24 cellular contexts compared by ENCODE assay signal in genomic region chr2:20218331-20219320, GRCh38. TPM values are rescaled to one million over a fixed set of nuclear protein-coding genes. Genes with fewer than 3 reads are reported as not detected.
DNase-seq lines count a peak whose midpoint lies in the region; ATAC-seq and TF ChIP-seq lines count a peak whose summit lies in the region.
"Had no signal": no experiment of that assay in that cellular context is flagged by ENCODE, and none has a peak within 500 bp of the region (broad histone marks: within the 10 kb centered on the region; RNA-seq: fewer than 3 reads in every experiment).

No MANE protein-coding gene starts in this region.

- WGBS in upper lobe of left lung, 2 donors = 76 to 88% methylated on average over 9 to 19 of the region's 20 CpGs

- CTCF ChIA-PET in PC-3 (lab: Charles Lee) = no interaction called here

- H3K27ac Mint-ChIP-seq in endothelial cell (ENCODE audit: unreplicated experiment) = peak overlapping the region; percentile 39

- TF ChIP-seq POLR2A in upper lobe of left lung (IDR thresholded peaks at IDR 0.05) = no peak

- no peak for ATAC-seq in PC-3
- no peak for ATAC-seq in mucosa of descending colon
- ATAC-seq in upper lobe of left lung (ENCODE audit: low FRiP score in 2 of 2) = no peak
- ATAC-seq in GM18873 (IDR thresholded peaks at IDR 0.05; ENCODE audit: low FRiP score, unreplicated experiment) = no peak
- ATAC-seq in HG03095 (IDR thresholded peaks at IDR 0.05; ENCODE audit: unreplicated experiment) = no peak
- ATAC-seq: sciatic nerve had no signal

- peaks cover 100% of the 10 kb centered on the region for H3K79me2 ChIP-seq in PC-3 (ENCODE audit: low read length)

- H3K36me3 ChIP-seq in PC-3 (ENCODE audit: low read depth, low read length) (peaks cover 23% of the 10 kb centered on the region), mucosa of descending colon (ENCODE audit: low read depth) (no peaks in the 10 kb centered on the region), upper lobe of left lung (no peaks in the 10 kb centered on the region), MG63 (no peaks in the 10 kb centered on the region; the same call in 1 of the 2 replicates), H7 (replicated peaks; ENCODE audit: control insufficient read depth, insufficient read depth, low read length) (peaks cover 2% of the 10 kb centered on the region; the same call in 1 of the 2 replicates)
- H3K36me3 ChIP-seq: adrenal gland, cardiac muscle cell, HAP-1 had no signal

- H3K27me3 ChIP-seq in PC-3 (ENCODE audit: low read length) = no peaks in the 10 kb centered on the region
- H3K27me3 ChIP-seq in upper lobe of left lung = peaks cover 0 to 4% (median 3%) of the 10 kb centered on the region in 4 donors
- no peaks in the 10 kb centered on the region for H3K27me3 ChIP-seq in MG63
- peaks cover 1% of the 10 kb centered on the region for H3K27me3 ChIP-seq in H7 (ENCODE audit: control insufficient read depth, insufficient read depth, low read length)
- H3K27me3 ChIP-seq: adrenal gland, SJSA1 had no signal

- peak overlapping the region; percentile 32 for H3K4me2 ChIP-seq in PC-3 (ENCODE audit: low read length)
- H3K4me2 ChIP-seq: KMS-11 had no signal

- H3K9me3 ChIP-seq in PC-3 (ENCODE audit: low read length) (no peaks in the 10 kb centered on the region), mucosa of descending colon (no peaks in the 10 kb centered on the region), upper lobe of left lung (no peaks in the 10 kb centered on the region), MG63 (no peaks in the 10 kb centered on the region)
- H3K9me3 ChIP-seq: adrenal gland, HAP-1, SJSA1 had no signal

- no TSS peak for BruUV-seq in PC-3 (replicated peaks; lab: Mats Ljungman, UMichigan)

- TF ChIP-seq EP300 in upper lobe of left lung (IDR thresholded peaks at IDR 0.05) = no peak

- H3K9ac ChIP-seq in PC-3 (ENCODE audit: low read length) = no peak overlapping the region
- H3K9ac ChIP-seq: KMS-11 had no signal

- TF ChIP-seq CTCF in PC-3 (conservative IDR thresholded peaks at IDR 0.05; ENCODE audit: low read depth, low read length) (no peak), endothelial cell (IDR thresholded peaks at IDR 0.05; ENCODE audit: unreplicated experiment) (no peak), mucosa of descending colon (IDR thresholded peaks at IDR 0.05) (no peak), upper lobe of left lung (IDR thresholded peaks at IDR 0.05) (no peak)

- H4K20me1 ChIP-seq in PC-3 (ENCODE audit: low read length) = peaks cover 84% of the 10 kb centered on the region

- H3K4me1 ChIP-seq in PC-3 (ENCODE audit: insufficient read depth, low read length) = peaks cover 60% of the 10 kb centered on the region
- H3K4me1 ChIP-seq in mucosa of descending colon (ENCODE audit: low read depth) = peaks cover 50% of the 10 kb centered on the region
- peaks cover 10 to 47% (median 29%) of the 10 kb centered on the region in 4 donors for H3K4me1 ChIP-seq in upper lobe of left lung

- H3K27me3 Mint-ChIP-seq in endothelial cell (ENCODE audit: unreplicated experiment) = peaks cover 28% of the 10 kb centered on the region

- H3K4me3 ChIP-seq in PC-3 (ENCODE audit: low read length) = no peak overlapping the region
- H3K4me3 ChIP-seq in mucosa of descending colon = no peak overlapping the region
- H3K4me3 ChIP-seq in upper lobe of left lung = no peak overlapping the region
- H3K4me3 ChIP-seq in MG63 = no peak overlapping the region
- no peak overlapping the region for H3K4me3 ChIP-seq in H7 (ENCODE audit: insufficient read depth, low read depth, low read length)
- H3K4me3 ChIP-seq: adrenal gland, cardiac muscle cell, HAP-1, SJSA1 had no signal

- H2AFZ ChIP-seq in PC-3 (ENCODE audit: low read length) = no peak overlapping the region

- POLR2A ChIA-PET in PC-3 (lab: Charles Lee; ENCODE audit: unreplicated experiment) = no interaction called here

- H3K27ac ChIP-seq in PC-3 (ENCODE audit: low read length) (no peak overlapping the region), upper lobe of left lung (peak overlapping the region; percentile 63 to 82 (median 74))
- H3K27ac ChIP-seq: cardiac muscle cell, KMS-11, SJSA1 had no signal

- H3K9me3 Mint-ChIP-seq in endothelial cell (ENCODE audit: unreplicated experiment) = no peaks in the 10 kb centered on the region

- H3K4me3 Mint-ChIP-seq in endothelial cell (ENCODE audit: unreplicated experiment) = peak overlapping the region; percentile 17

- no peaks in the 10 kb centered on the region for H3F3A ChIP-seq in PC-3 (ENCODE audit: low read length, unreplicated experiment)

- DNase-seq in PC-3 (no peak), endothelial cell (ENCODE audit: low spot score) (no peak), mucosa of descending colon (peak in 2 of 3 donors; percentile 14 to 43), upper lobe of left lung (no peak), MG63 (no peak), H7 (no peak)
- DNase-seq: activated CD4-positive, CD25-positive, alpha-beta regulatory T cell treated with anti-CD3 and anti-CD28 coated beads, Interleukin-2, amount 50 U/mL, for 72 hours; effector memory CD4-positive, alpha-beta T cell; EL; mesendoderm; NCI-H1092; NCI-H2107; NCI-H69; occipital lobe; OCI-M1; stimulated activated CD4-positive, alpha-beta T cell treated with anti-CD3 and anti-CD28 coated beads, Interleukin-2, amount 100 ng/mL, for 24 hours had no signal

- peaks cover 4% of the 10 kb centered on the region for H3K36me3 Mint-ChIP-seq in endothelial cell (ENCODE audit: low read depth, unreplicated experiment)

- intact Hi-C loops in PC-3 (cut with micrococcal nuclease) (no loop called here), mucosa of descending colon (cut with DNase I, micrococcal nuclease) (no loop called here)

- H3K4me1 Mint-ChIP-seq in endothelial cell (ENCODE audit: unreplicated experiment) = peaks cover 4% of the 10 kb centered on the region

- no peaks in the 10 kb centered on the region for H3K9me2 ChIP-seq in PC-3 (replicated peaks; ENCODE audit: low read length)

RNA-seq across cellular contexts. Expression of gene SDC1, which starts 6.3 kb away (rescaled TPM):
- total RNA-seq in PC-3 (2014; rRNA removed) (358 and 362 TPM in 2 replicates), endothelial cell (ENCODE audit: unreplicated experiment) (3.6 TPM), mucosa of descending colon (100 to 1,000 TPM in 2 of 3 donors, 10 to 100 TPM in 1; 65.3 to 170 (median 162) TPM), upper lobe of left lung (100 to 1,000 TPM in 5 of 6 donors, 10 to 100 TPM in 1; 74.4 to 213 (median 154) TPM)
- total RNA-seq in MG63 (2014; rRNA removed; shearing (Covaris generic); ENCODE audit: low replicate concordance) = 33.4 and 40.5 TPM in 2 replicates
- 27.2 and 38.5 TPM in 2 replicates for total RNA-seq in H7 (2014; rRNA removed; shearing (Covaris generic))

Comparison
In these comparisons a context has a peak if more than half of its experiments do, and no peak if none do; other contexts are left out.
1. DNase-seq: peak in mucosa of descending colon (2 of 3); none in PC-3 (single experiment), endothelial cell (single experiment), upper lobe of left lung (0 of 2), MG63 (single experiment) and H7 (single experiment).